ENCODE assay signal across 18 cellular contexts in the genomic region with DNA sequence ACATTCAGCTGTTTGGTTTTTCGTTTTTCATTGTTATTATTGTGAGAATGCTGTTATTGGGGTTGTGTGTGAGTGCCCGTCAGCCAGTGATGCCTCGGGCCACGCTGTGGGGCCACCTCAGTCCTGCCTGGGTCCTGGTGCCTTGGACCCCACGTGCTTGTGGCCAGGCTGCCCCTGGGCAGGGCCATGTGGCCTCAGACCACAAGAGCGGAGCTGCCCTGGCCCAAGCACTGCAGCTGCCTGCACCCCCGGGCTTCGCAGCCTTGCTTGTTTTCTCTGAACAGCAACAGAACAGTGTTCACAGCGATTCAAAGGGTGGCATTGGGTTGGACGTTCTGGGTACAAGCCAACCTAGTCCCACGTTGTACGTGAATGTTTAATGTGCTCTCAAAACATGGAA. TPM values are rescaled to one million over a fixed set of nuclear protein-coding genes. Genes with fewer than 3 reads are reported as not detected.
DNase-seq lines count a peak whose midpoint lies in the region; ATAC-seq and TF ChIP-seq lines count a peak whose summit lies in the region.
"Had no signal": no experiment of that assay in that cellular context is flagged by ENCODE, and none has a peak within 500 bp of the region (broad histone marks: within the 10 kb centered on the region; RNA-seq: fewer than 3 reads in every experiment).

No MANE protein-coding gene starts in this region.

- intact Hi-C loops in left ventricle myocardium superior (cut with micrococcal nuclease), result no loop called here

- H3K4me3 ChIP-seq in H7 (ENCODE audit: insufficient read depth, low read depth, low read length), result no peak overlapping the region
- H3K4me3 ChIP-seq in WERI-Rb-1 (ENCODE audit: low read depth, low read length), result no peak overlapping the region
- H3K4me3 ChIP-seq: HAP-1 had no signal

- TF ChIP-seq CTCF in WERI-Rb-1 (IDR thresholded peaks at IDR 0.05; ENCODE audit: low read depth, low read length), result no peak

- no peak for ATAC-seq in left ventricle myocardium superior
- ATAC-seq in GM18520 (IDR thresholded peaks at IDR 0.05; ENCODE audit: unreplicated experiment), result no peak

- TF ChIP-seq POLR2A in erythroblast (IDR thresholded peaks at IDR 0.05; ENCODE audit: low read length), result no peak

- DNase-seq in H7 (peak; percentile 56), WERI-Rb-1 (peak; percentile 7), left ventricle myocardium superior (peak; percentile 27), pons (ENCODE audit: low spot score) (peak; percentile 46), erythroblast (lab: John Stamatoyannopoulos, UW) (no peak)
- no peak for DNase-seq in stimulated activated CD4-positive, alpha-beta T cell treated with anti-CD3 and anti-CD28 coated beads, Interleukin-4, amount 100 ng/mL, for 4 hours
- DNase-seq: BE2C; CD8-positive, alpha-beta memory T cell; GF-D8; IMR-90; NCI-H1417 treated with DMSO at 0.1 percent for 48 hours; NCI-H2029 treated with DMSO at 0.1 percent for 48 hours; NCI-H510A; NCI-H82; SHP77 had no signal

- no peak overlapping the region for H3K27ac ChIP-seq in WERI-Rb-1

- H3K36me3 ChIP-seq in H7 (replicated peaks; ENCODE audit: control insufficient read depth, insufficient read depth, low read length) (peaks cover 19% of the 10 kb centered on the region), WERI-Rb-1 (peaks cover 83% of the 10 kb centered on the region)

- H3K27me3 ChIP-seq in H7 (ENCODE audit: control insufficient read depth, insufficient read depth, low read length) (no peaks in the 10 kb centered on the region), WERI-Rb-1 (ENCODE audit: insufficient read depth, low read depth, severe bottlenecking) (no peaks in the 10 kb centered on the region)
- H3K27me3 ChIP-seq: BE2C had no signal

- peaks cover 8% of the 10 kb centered on the region for H3K9me3 ChIP-seq in WERI-Rb-1 (ENCODE audit: severe bottlenecking)
- H3K9me3 ChIP-seq: HAP-1 had no signal

RNA-seq across cellular contexts. Expression of gene CPLX1, which starts 56.9 kb away (rescaled TPM):
- 0.15 and 0.62 TPM in 2 replicates for total RNA-seq in H7 (2014; rRNA removed; shearing (Covaris generic))
- 4.4 TPM for total RNA-seq in left ventricle myocardium superior
- total RNA-seq: IMR-90, LHCN-M2 had no signal

Comparison
In these comparisons a context has a peak if more than half of its experiments do, and no peak if none do; other contexts are left out.
1. DNase-seq: peak in H7 (single experiment), WERI-Rb-1 (single experiment), left ventricle myocardium superior (single experiment) and pons (single experiment); none in erythroblast (0 of 2) and stimulated activated CD4-positive, alpha-beta T cell treated with anti-CD3 and anti-CD28 coated beads, Interleukin-4, amount 100 ng/mL, for 4 hours (0 of 2).